ENCODE assay signal across 24 cellular contexts in the genomic region with DNA sequence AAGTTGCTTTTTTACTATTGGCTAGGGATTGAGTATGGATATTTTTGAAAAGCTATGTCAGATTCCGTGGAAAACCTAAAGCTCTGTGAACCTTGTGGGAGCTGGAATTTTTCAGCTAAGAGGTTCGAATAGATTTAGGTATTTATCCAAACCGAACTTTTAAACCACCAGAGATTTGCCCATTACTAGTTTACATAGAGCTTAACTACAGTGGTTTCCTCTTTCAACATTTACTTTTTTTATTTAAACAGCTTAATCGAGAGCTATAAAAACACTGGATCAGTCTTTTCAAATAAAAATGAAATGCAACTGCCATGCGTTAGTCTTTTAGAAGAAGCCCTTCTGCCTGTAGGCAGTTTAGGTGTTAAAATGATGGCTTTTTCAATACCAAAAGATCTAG.
"Had no signal": no experiment of that assay in that cellular context is flagged by ENCODE, and none has a peak within 500 bp of the region (broad histone marks: within the 10 kb centered on the region; RNA-seq: fewer than 3 reads in every experiment).

No MANE protein-coding gene starts in this region.

- H3K27ac ChIP-seq: esophagus squamous epithelium, ovary, psoas muscle, sigmoid colon, spleen, thoracic aorta, transverse colon, upper lobe of right lung, uterus had no signal

- H3K4me3 ChIP-seq: esophagus squamous epithelium, lung, ovary, psoas muscle, sigmoid colon, spleen, thoracic aorta, transverse colon, upper lobe of right lung, uterus had no signal

- H3K27me3 ChIP-seq: esophagus squamous epithelium, ovary, sigmoid colon, spleen, transverse colon, upper lobe of right lung, uterus had no signal

- H3K9me3 ChIP-seq: esophagus squamous epithelium, ovary, psoas muscle, sigmoid colon, spleen, thoracic aorta, transverse colon, upper lobe of right lung, uterus had no signal

- ATAC-seq: effector memory CD8-positive, alpha-beta T cell; natural killer cell; psoas muscle; right cardiac atrium; stimulated activated memory B cell treated with anti-CD40 and anti-IgM and Interleukin-4, amounts not matched to agents 10 μg/mL and 1 μg/mL and 100 μg/mL, for 72 hours; stimulated activated naive CD8-positive, alpha-beta T cell treated with anti-CD3 and anti-CD28 coated beads, Interleukin-15, Interleukin-2, amounts not matched to agents 100 U/mL and 50 U/mL, for 24 hours; upper lobe of right lung had no signal

- FAIRE-seq: endometrium, frontal cortex, keratinocyte had no signal

- DNase-seq: cortex of kidney; effector memory CD8-positive, alpha-beta T cell; erythroblast; esophagus squamous epithelium; natural killer cell; occipital lobe; ovary; posterior cingulate gyrus; psoas muscle; right cardiac atrium; sigmoid colon; spleen; stimulated activated CD4-positive, alpha-beta T cell treated with anti-CD3 and anti-CD28 coated beads, Interleukin-4, amount 100 ng/mL, for 4 hours; stimulated activated naive CD8-positive, alpha-beta T cell treated with anti-CD3 and anti-CD28 coated beads, Interleukin-15, Interleukin-2, amounts not matched to agents 100 U/mL and 50 U/mL, for 24 hours; substantia nigra; transverse colon; upper lobe of right lung; uterus had no signal

- H3K4me1 ChIP-seq: esophagus squamous epithelium, psoas muscle, sigmoid colon, spleen, transverse colon, upper lobe of right lung, uterus had no signal

- H3K36me3 ChIP-seq: esophagus squamous epithelium, ovary, sigmoid colon, spleen, thoracic aorta, transverse colon, upper lobe of right lung, uterus had no signal
